ENCODE assay signal across 10 cellular contexts in genomic region chr18:2173464-2173863, GRCh38.
DNase-seq lines count a peak whose midpoint lies in the region; ATAC-seq and TF ChIP-seq lines count a peak whose summit lies in the region.
"Had no signal": no experiment of that assay in that cellular context is flagged by ENCODE, and none has a peak within 500 bp of the region (broad histone marks: within the 10 kb centered on the region; RNA-seq: fewer than 3 reads in every experiment).

No MANE protein-coding gene starts in this region.

- H3K27me3 Mint-ChIP-seq in MCF 10A (ENCODE audit: insufficient read depth, unreplicated experiment), result no peaks in the 10 kb centered on the region

- no peaks in the 10 kb centered on the region for H3K9me3 Mint-ChIP-seq in MCF 10A (ENCODE audit: unreplicated experiment)

- H3K27me3 ChIP-seq in breast epithelium (no peaks in the 10 kb centered on the region), adipocyte (replicated peaks; ENCODE audit: control insufficient read depth, insufficient read depth, low read length) (no peaks in the 10 kb centered on the region), cardiac muscle cell (no peaks in the 10 kb centered on the region), testis (no peaks in the 10 kb centered on the region)

- no peak overlapping the region for H3K9ac ChIP-seq in adipocyte (ENCODE audit: low read length)

- H3K4me3 ChIP-seq in breast epithelium (no peak overlapping the region), adipocyte (ENCODE audit: low read length) (no peak overlapping the region), cardiac muscle cell (no peak overlapping the region), testis (no peak overlapping the region)

- H3K27ac ChIP-seq in breast epithelium (no peak overlapping the region), cardiac muscle cell (no peak overlapping the region), testis (no peak overlapping the region)

- H3K9me3 ChIP-seq in breast epithelium (no peaks in the 10 kb centered on the region), adipocyte (ENCODE audit: control insufficient read depth, low read length) (no peaks in the 10 kb centered on the region), cardiac muscle cell (ENCODE audit: low read depth) (no peaks in the 10 kb centered on the region), testis (no peaks in the 10 kb centered on the region)

- no peaks in the 10 kb centered on the region for H3K36me3 Mint-ChIP-seq in MCF 10A (ENCODE audit: insufficient read depth, unreplicated experiment)

- POLR2A ChIA-PET in MCF 10A (lab: Yijun Ruan, JAX), result interaction anchor here (0.6 to 1.8 kb wide), 5 partner anchors 8 to 61 kb away, joined by 3 to 12 read pairs (median 3); no protein-coding TSS in a partner anchor

- intact Hi-C loops in MCF 10A (cut with micrococcal nuclease), result no loop called here
- intact Hi-C loops in breast epithelium (cut with DNase I; ENCODE audit: low total_unique reads), result no loop called here
- intact Hi-C loops in testis (cut with DNase I; ENCODE audit: low total_unique reads), result no loop called here
- intact Hi-C loops in posterior vena cava (cut with DNase I), result no loop called here

- TF ChIP-seq POLR2A in breast epithelium (IDR thresholded peaks at IDR 0.05), result no peak
- no peak for TF ChIP-seq POLR2A in testis (IDR thresholded peaks at IDR 0.05)

- TF ChIP-seq CTCF in MCF 10A (IDR thresholded peaks at IDR 0.05; ENCODE audit: unreplicated experiment) (no peak), breast epithelium (IDR thresholded peaks at IDR 0.05) (no peak), cardiac muscle cell (IDR thresholded peaks at IDR 0.05; ENCODE audit: low read depth, low read length) (no peak), testis (IDR thresholded peaks at IDR 0.05) (no peak)

- H3K4me3 Mint-ChIP-seq in MCF 10A (ENCODE audit: unreplicated experiment), result no peak overlapping the region

- CTCF ChIA-PET in MCF 10A (lab: Yijun Ruan, JAX), result interaction anchor here (1.1 kb wide), 1 partner anchor 33 kb away, joined by 3 read pairs; no protein-coding TSS in a partner anchor

- H3K36me3 ChIP-seq in breast epithelium, result no peaks in the 10 kb centered on the region
- no peaks in the 10 kb centered on the region for H3K36me3 ChIP-seq in adipocyte (ENCODE audit: control insufficient read depth, insufficient read depth, low read length, severe bottlenecking)
- no peaks in the 10 kb centered on the region for H3K36me3 ChIP-seq in cardiac muscle cell
- no peaks in the 10 kb centered on the region for H3K36me3 ChIP-seq in testis (ENCODE audit: low read depth, missing control alignments)

- peaks cover 6% of the 10 kb centered on the region for H3K4me1 Mint-ChIP-seq in MCF 10A (ENCODE audit: insufficient read depth, unreplicated experiment)

- peak; percentile 95 for DNase-seq in MCF 10A (ENCODE audit: unreplicated experiment)
- DNase-seq in breast epithelium (ENCODE audit: low spot score in 2 of 2), result no peak
- peak; percentile 83 for DNase-seq in adipocyte (ENCODE audit: low read depth)
- peak; percentile 43 to 98 for DNase-seq in cardiac muscle cell (ENCODE audit: low read depth in 1 of 2, low spot score in 1 of 2)
- DNase-seq in testis, result peak; percentile 23
- DNase-seq in posterior vena cava (ENCODE audit: low spot score), result no peak
- no peak for DNase-seq in NCI-H2227 (lab: John Stamatoyannopoulos, UW; ENCODE audit: unreplicated experiment)
- DNase-seq: ACHN, NCI-H524 treated with DMSO at 0.1 percent for 48 hours had no signal

- H3K27ac Mint-ChIP-seq in MCF 10A (ENCODE audit: low read depth, unreplicated experiment), result peak overlapping the region; percentile 63

- ATAC-seq in HG03196 (IDR thresholded peaks at IDR 0.05; ENCODE audit: unreplicated experiment), result no peak

- no TSS peak for BruUV-seq in MCF 10A (replicated peaks; lab: Mats Ljungman, UMichigan)

- WGBS in testis, 2 donors, result 42 to 67% methylated on average over 4 of the region's 4 CpGs

- no peaks in the 10 kb centered on the region for H3K4me1 ChIP-seq in breast epithelium
- peaks cover 15% of the 10 kb centered on the region for H3K4me1 ChIP-seq in adipocyte (ENCODE audit: control insufficient read depth, insufficient read depth, low read length)
- H3K4me1 ChIP-seq in cardiac muscle cell (ENCODE audit: low read depth), result no peaks in the 10 kb centered on the region
- no peaks in the 10 kb centered on the region for H3K4me1 ChIP-seq in testis

Comparison
In these comparisons a context has a peak if more than half of its experiments do, and no peak if none do; other contexts are left out.
1. DNase-seq: peak in MCF 10A (single experiment), adipocyte (single experiment), cardiac muscle cell (2 of 2) and testis (single experiment); none in breast epithelium (0 of 2), posterior vena cava (single experiment) and NCI-H2227 (single experiment).